ENCODE assay signal across 15 cellular contexts in genomic region chr5:80268916-80269315, GRCh38. TPM values are rescaled to one million over a fixed set of nuclear protein-coding genes. Genes with fewer than 3 reads are reported as not detected.
DNase-seq lines count a peak whose midpoint lies in the region; ATAC-seq and TF ChIP-seq lines count a peak whose summit lies in the region.
"Had no signal": no experiment of that assay in that cellular context is flagged by ENCODE, and none has a peak within 500 bp of the region (broad histone marks: within the 10 kb centered on the region; RNA-seq: fewer than 3 reads in every experiment).

No MANE protein-coding gene starts in this region.

- H3K4me1 ChIP-seq in endodermal cell (ENCODE audit: control insufficient read depth, insufficient read depth, low read length) (no peaks in the 10 kb centered on the region), thymus (ENCODE audit: control insufficient read depth, insufficient read depth, low read length) (no peaks in the 10 kb centered on the region)
- H3K4me1 ChIP-seq: tibial nerve had no signal

- WGBS in endodermal cell (ENCODE audit: insufficient coverage in 1 of 2, insufficient read length in 1 of 2), 2 experiments = 89 to 91% methylated on average over 3 to 5 of the region's 5 CpGs
- 45% methylated on average over 5 of the region's 5 CpGs for WGBS in thymus

- H3K27ac ChIP-seq in endodermal cell (ENCODE audit: low read depth, low read length) = no peak overlapping the region
- peak overlapping the region; percentile 72 for H3K27ac ChIP-seq in thymus (ENCODE audit: low read depth)
- H3K27ac ChIP-seq in caudate nucleus (ENCODE audit: low read depth, low read length) = no peak overlapping the region
- H3K27ac ChIP-seq: tibial nerve had no signal

- peaks cover 0 to 1% of the 10 kb centered on the region in 2 donors for H3K36me3 Mint-ChIP-seq in activated T-cell treated with anti-CD3 and anti-CD28 coated beads, Interleukin-2, amount 50 U/mL, for 72 hours (ENCODE audit: insufficient read depth in 2 of 2)
- H3K36me3 Mint-ChIP-seq in T-helper 1 cell treated with Interleukin-12 subunit alpha and Interleukin-12 subunit beta and Interleukin-4 antibody, amounts not matched to agents 30 μg/mL and 1 μg/mL, for 36 hours (ENCODE audit: low read depth) = no peaks in the 10 kb centered on the region
- H3K36me3 Mint-ChIP-seq in endodermal cell (ENCODE audit: low read depth) = no peaks in the 10 kb centered on the region
- no peaks in the 10 kb centered on the region for H3K36me3 Mint-ChIP-seq in chondrocyte (ENCODE audit: low read depth)

- H3K27me3 ChIP-seq in endodermal cell (ENCODE audit: control insufficient read depth, insufficient read depth, low read length, poor library complexity, severe bottlenecking) (no peaks in the 10 kb centered on the region), thymus (ENCODE audit: control insufficient read depth, insufficient read depth) (no peaks in the 10 kb centered on the region)
- H3K27me3 ChIP-seq: tibial nerve had no signal

- no peak for TF ChIP-seq CTCF in endodermal cell (conservative IDR thresholded peaks at IDR 0.05)
- TF ChIP-seq CTCF in chondrocyte (IDR thresholded peaks at IDR 0.05) = no peak

- H3K36me3 ChIP-seq in endodermal cell (ENCODE audit: control insufficient read depth, insufficient read depth, low read length) (no peaks in the 10 kb centered on the region), thymus (ENCODE audit: control insufficient read depth, insufficient read depth) (no peaks in the 10 kb centered on the region)
- H3K36me3 ChIP-seq: tibial nerve had no signal

- H3K9ac ChIP-seq in endodermal cell (ENCODE audit: extremely low read depth, low read length, poor library complexity, severe bottlenecking) = no peak overlapping the region

- ATAC-seq in activated T-cell treated with anti-CD3 and anti-CD28 coated beads, Interleukin-2, amount 50 U/mL, for 72 hours (replicated peaks in 1 of 2) = peak in 1 of 2 donors; percentile 21
- ATAC-seq in sciatic nerve = no peak

- no peaks in the 10 kb centered on the region for H3K9me3 ChIP-seq in endodermal cell (ENCODE audit: control insufficient read depth, low read length)
- H3K9me3 ChIP-seq in thymus (ENCODE audit: control insufficient read depth) = no peaks in the 10 kb centered on the region
- H3K9me3 ChIP-seq: tibial nerve had no signal

- no peak for DNase-seq in activated T-cell treated with anti-CD3 and anti-CD28 coated beads, Interleukin-2, amount 50 U/mL, for 72 hours
- no peak for DNase-seq in activated T-cell treated with anti-CD3 and anti-CD28 coated beads, Interleukin-2, amount 50 U/mL, for 1 hour
- DNase-seq in endodermal cell (no peak), sciatic nerve (ENCODE audit: low spot score) (no peak), caudate nucleus (lab: John Stamatoyannopoulos, UW) (no peak), chondrocyte (ENCODE audit: low spot score) (no peak)
- DNase-seq: activated effector memory CD4-positive, alpha-beta T cell treated with Interleukin-2 at 50 U/mL for 16 hours; DMS79; NCI-H2081; occipital lobe; stimulated activated CD4-positive, alpha-beta T cell treated with anti-CD3 and anti-CD28 coated beads, Interleukin-12 subunit alpha, Interleukin-12 subunit beta, amount 100 ng/mL, for 4 hours had no signal

- no peak overlapping the region for H3K4me3 ChIP-seq in endodermal cell (ENCODE audit: low read length)
- H3K4me3 ChIP-seq in thymus (ENCODE audit: low read length) = no peak overlapping the region
- H3K4me3 ChIP-seq: tibial nerve had no signal

- intact Hi-C loops in sciatic nerve (cut with DNase I) = no loop called here

- peak overlapping the region; percentile 95 for H3K27ac Mint-ChIP-seq in activated T-cell treated with anti-CD3 and anti-CD28 coated beads, Interleukin-2, amount 50 U/mL, for 72 hours
- H3K27ac Mint-ChIP-seq in T-helper 1 cell treated with Interleukin-12 subunit alpha and Interleukin-12 subunit beta and Interleukin-4 antibody, amounts not matched to agents 30 μg/mL and 1 μg/mL, for 36 hours = peak overlapping the region; percentile 87
- H3K27ac Mint-ChIP-seq in endodermal cell (peak overlapping the region; percentile 66), chondrocyte (ENCODE audit: unreplicated experiment) (no peak overlapping the region)

- peaks cover 57% of the 10 kb centered on the region for H3K4me1 Mint-ChIP-seq in activated T-cell treated with anti-CD3 and anti-CD28 coated beads, Interleukin-2, amount 50 U/mL, for 72 hours (ENCODE audit: low read depth)
- H3K4me1 Mint-ChIP-seq in T-helper 1 cell treated with Interleukin-12 subunit alpha and Interleukin-12 subunit beta and Interleukin-4 antibody, amounts not matched to agents 30 μg/mL and 1 μg/mL, for 36 hours (ENCODE audit: low read depth) = peaks cover 30% of the 10 kb centered on the region
- H3K4me1 Mint-ChIP-seq in endodermal cell (peaks cover 15% of the 10 kb centered on the region), chondrocyte (ENCODE audit: low read depth) (peaks cover 8% of the 10 kb centered on the region)

- H3K4me3 Mint-ChIP-seq in activated T-cell treated with anti-CD3 and anti-CD28 coated beads, Interleukin-2, amount 50 U/mL, for 72 hours = peak overlapping the region; percentile 36 to 77
- H3K4me3 Mint-ChIP-seq in T-helper 1 cell treated with Interleukin-12 subunit alpha and Interleukin-12 subunit beta and Interleukin-4 antibody, amounts not matched to agents 30 μg/mL and 1 μg/mL, for 36 hours = peak overlapping the region; percentile 60
- H3K4me3 Mint-ChIP-seq in endodermal cell = no peak overlapping the region
- no peak overlapping the region for H3K4me3 Mint-ChIP-seq in chondrocyte (ENCODE audit: unreplicated experiment)

- no peaks in the 10 kb centered on the region for H3K27me3 Mint-ChIP-seq in activated T-cell treated with anti-CD3 and anti-CD28 coated beads, Interleukin-2, amount 50 U/mL, for 72 hours (ENCODE audit: low read depth)
- H3K27me3 Mint-ChIP-seq in T-helper 1 cell treated with Interleukin-12 subunit alpha and Interleukin-12 subunit beta and Interleukin-4 antibody, amounts not matched to agents 30 μg/mL and 1 μg/mL, for 36 hours (ENCODE audit: low read depth) = no peaks in the 10 kb centered on the region
- H3K27me3 Mint-ChIP-seq in endodermal cell (ENCODE audit: insufficient read depth) = no peaks in the 10 kb centered on the region
- no peaks in the 10 kb centered on the region for H3K27me3 Mint-ChIP-seq in chondrocyte (ENCODE audit: low read depth)

- no peaks in the 10 kb centered on the region for H3K9me3 Mint-ChIP-seq in activated T-cell treated with anti-CD3 and anti-CD28 coated beads, Interleukin-2, amount 50 U/mL, for 72 hours
- no peaks in the 10 kb centered on the region for H3K9me3 Mint-ChIP-seq in T-helper 1 cell treated with Interleukin-12 subunit alpha and Interleukin-12 subunit beta and Interleukin-4 antibody, amounts not matched to agents 30 μg/mL and 1 μg/mL, for 36 hours
- H3K9me3 Mint-ChIP-seq in endodermal cell (no peaks in the 10 kb centered on the region), chondrocyte (ENCODE audit: low read depth) (no peaks in the 10 kb centered on the region)

RNA-seq across cellular contexts. Expression of gene SERINC5, which starts 13.1 kb away (rescaled TPM):
- 10 to 100 TPM; 41.1 to 48.3 TPM for total RNA-seq in activated T-cell treated with anti-CD3 and anti-CD28 coated beads, Interleukin-2, amount 50 U/mL, for 72 hours
- total RNA-seq in endodermal cell (100 to 1,000 TPM; 134 to 183 TPM), sciatic nerve (70.2 TPM), chondrocyte (39.3 to 41.5 TPM (median 39.9 TPM) in 3 replicates)
- polyA plus RNA-seq in endodermal cell (2013, experiment 1 of 2) = 34.9 TPM
- 34.7 TPM for polyA plus RNA-seq in endodermal cell (2013, experiment 2 of 2)
- polyA plus RNA-seq in thymus = 7.1 TPM

RNA-seq across cellular contexts. Expression of gene SPZ1, which starts 50.9 kb away (rescaled TPM):
- total RNA-seq in activated T-cell treated with anti-CD3 and anti-CD28 coated beads, Interleukin-2, amount 50 U/mL, for 72 hours = not detected
- total RNA-seq in endodermal cell (not detected), sciatic nerve (not detected), chondrocyte (not detected in 3 replicates)
- polyA plus RNA-seq in endodermal cell (2013, experiment 1 of 2) = not detected
- not detected for polyA plus RNA-seq in endodermal cell (2013, experiment 2 of 2)
- polyA plus RNA-seq in thymus = not detected
- total RNA-seq: liver, occipital lobe, tibial nerve had no signal
- polyA plus RNA-seq: liver had no signal

Comparison
In these comparisons a context has a peak if more than half of its experiments do, and no peak if none do; other contexts are left out.
1. H3K4me3 Mint-ChIP-seq: peak in activated T-cell treated with anti-CD3 and anti-CD28 coated beads, Interleukin-2, amount 50 U/mL, for 72 hours (2 of 2) and T-helper 1 cell treated with Interleukin-12 subunit alpha and Interleukin-12 subunit beta and Interleukin-4 antibody, amounts not matched to agents 30 μg/mL and 1 μg/mL, for 36 hours (single experiment); none in endodermal cell (single experiment) and chondrocyte (single experiment).